ENCODE assay signal across 20 cellular contexts in the genomic region with DNA sequence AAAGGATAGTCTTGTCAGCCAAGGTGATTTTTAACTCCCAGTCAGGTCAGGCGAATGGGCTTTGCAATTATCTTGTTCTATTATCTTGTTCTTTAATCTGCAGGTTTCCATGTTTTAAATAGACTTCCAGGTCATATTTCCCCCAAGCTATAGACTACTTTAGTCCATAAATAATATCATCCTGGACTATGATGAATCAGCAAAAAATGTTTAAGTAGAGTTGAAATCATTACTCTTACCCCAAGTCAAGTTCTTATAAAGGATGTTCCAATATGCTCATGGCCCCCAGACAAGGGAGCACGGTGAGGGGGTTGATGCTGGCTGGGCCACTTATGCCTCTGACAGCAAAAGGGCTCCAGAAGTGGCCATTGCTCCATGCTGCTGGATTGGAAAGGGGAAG.
DNase-seq lines count a peak whose midpoint lies in the region; ATAC-seq, FAIRE-seq and TF ChIP-seq lines count a peak whose summit lies in the region.
"Had no signal": no experiment of that assay in that cellular context is flagged by ENCODE, and none has a peak within 500 bp of the region (broad histone marks: within the 10 kb centered on the region; RNA-seq: fewer than 3 reads in every experiment).

No MANE protein-coding gene starts in this region.

- no peak overlapping the region for H2BK5ac ChIP-seq in IMR-90 (ENCODE audit: low read depth, low read length, poor library complexity, severe bottlenecking)

- in situ Hi-C loops in IMR-90 (cut with MboI; ENCODE audit: low sequenced_read_pairs) (no loop called here), K562 (cut with MboI) (no loop called here), HAP-1 (cut with MboI; ENCODE audit: low sequenced_read_pairs) (no loop called here)

- H3K4ac ChIP-seq in IMR-90 (ENCODE audit: low read depth, low read length) = no peak overlapping the region

- no peaks in the 10 kb centered on the region for H4K20me1 ChIP-seq in IMR-90 (ENCODE audit: insufficient read depth, low read length)
- 0 out of 2 replicates have a peak, but pooled peaks cover 3% of the 10 kb centered on the region for H4K20me1 ChIP-seq in K562 (replicated peaks; ENCODE audit: control insufficient read depth, insufficient read depth, low read length)

- H3K9me1 ChIP-seq in IMR-90 (ENCODE audit: insufficient read depth, low read length) (no peaks in the 10 kb centered on the region), K562 (ENCODE audit: control insufficient read depth, insufficient read depth, low read length) (peaks cover 2% of the 10 kb centered on the region)

- H3K18ac ChIP-seq in IMR-90 (ENCODE audit: low read depth, low read length) = no peak overlapping the region

- H4K5ac ChIP-seq in IMR-90 (ENCODE audit: low read depth, low read length) = no peak overlapping the region

- no peak for TF ChIP-seq EP300 in K562 (IDR thresholded peaks at IDR 0.05; ENCODE audit: low read length)

- CTCF ChIA-PET in IMR-90 (lab: Yijun Ruan, JAX) (no interaction called here), K562 (lab: Yijun Ruan, JAX; ENCODE audit: low intra/inter-chr PET ratio) (no interaction called here)

- H4K91ac ChIP-seq in IMR-90 (ENCODE audit: insufficient read depth, low read depth, low read length) = no peak overlapping the region

- no peak overlapping the region for H4K8ac ChIP-seq in IMR-90 (ENCODE audit: low read depth in 2 of 2, low read length in 2 of 2)

- no peak overlapping the region for H3K23ac ChIP-seq in IMR-90 (ENCODE audit: low read depth, low read length)

- TF ChIP-seq CTCF in left ventricle myocardium inferior (IDR thresholded peaks at IDR 0.05; ENCODE audit: borderline replicate concordance) (no peak), IMR-90 (conservative IDR thresholded peaks at IDR 0.05; ENCODE audit: low read depth, low read length) (no peak), K562 (IDR thresholded peaks at IDR 0.05 in 2 of 3, conservative IDR thresholded peaks at IDR 0.05 in 1 of 3; ENCODE audit: insufficient read depth in 2 of 3, low read depth in 1 of 3, low read length in 3 of 3) (no peak)

- H2BK20ac ChIP-seq in IMR-90 (ENCODE audit: low read depth, low read length) = no peak overlapping the region

- no peak overlapping the region for H2AK5ac ChIP-seq in IMR-90 (ENCODE audit: low read depth, low read length)

- no peaks in the 10 kb centered on the region for H3K79me1 ChIP-seq in IMR-90 (ENCODE audit: low read depth in 1 of 2, low read length in 2 of 2)

- no peak for ATAC-seq in Right ventricle myocardium inferior
- ATAC-seq in IMR-90 (ENCODE audit: low read depth) = no peak
- no peak for ATAC-seq in K562
- ATAC-seq: HCT116 had no signal

- no CpG with 5 or more reads among the region's 2 CpGs for WGBS in IMR-90 (ENCODE audit: extremely low coverage in 2 of 2, insufficient read length in 1 of 2), 2 experiments
- 5% methylated on average over 2 of the region's 2 CpGs for WGBS in K562 (ENCODE audit: insufficient coverage, low coverage, missing lambda C conversion rate)

- H3K79me2 ChIP-seq in K562 (ENCODE audit: control insufficient read depth, insufficient read depth, low read length) = no peaks in the 10 kb centered on the region

- H3K9me3 ChIP-seq in left ventricle myocardium inferior (replicated peaks) (no peaks in the 10 kb centered on the region), IMR-90 (ENCODE audit: control insufficient read depth, insufficient read depth, low read length) (no peaks in the 10 kb centered on the region), K562 (replicated peaks; ENCODE audit: control insufficient read depth, insufficient read depth, low read depth, low read length) (no peaks in the 10 kb centered on the region), HAP-1 (no peaks in the 10 kb centered on the region)

- no peak overlapping the region for H3K14ac ChIP-seq in IMR-90 (replicated peaks; ENCODE audit: low read depth, low read length)

- BruUV-seq in IMR-90 (replicated peaks; lab: Mats Ljungman, UMichigan) = no TSS peak
- BruUV-seq in K562 (replicated peaks; lab: Mats Ljungman, UMichigan) = no TSS peak

- H3K4me1 ChIP-seq in left ventricle myocardium inferior (peaks cover 14% of the 10 kb centered on the region), IMR-90 (ENCODE audit: control insufficient read depth, insufficient read depth, low read length) (no peaks in the 10 kb centered on the region), K562 (replicated peaks in 1 of 2; ENCODE audit: control insufficient read depth in 2 of 2, insufficient read depth in 2 of 2, low read length in 2 of 2) (no peaks in the 10 kb centered on the region), HAP-1 (no peaks in the 10 kb centered on the region)

- intact Hi-C loops in left ventricle myocardium inferior (cut with micrococcal nuclease) (no loop called here), Right ventricle myocardium inferior (cut with DNase I) (loop anchor here (5.0 kb wide), 1 partner anchor 46 kb away; no protein-coding TSS in a partner anchor), IMR-90 (cut with micrococcal nuclease) (no loop called here), K562 (cut with micrococcal nuclease) (no loop called here)

- no peak overlapping the region for H3K4me3 ChIP-seq in left ventricle myocardium inferior
- no peak overlapping the region for H3K4me3 ChIP-seq in IMR-90 (ENCODE audit: insufficient read depth, low read depth, low read length)
- H3K4me3 ChIP-seq in K562 = no peak overlapping the region
- H3K4me3 ChIP-seq in HAP-1 = no peak overlapping the region

- DNase-seq in left ventricle myocardium inferior = no peak
- DNase-seq in Right ventricle myocardium inferior (ENCODE audit: missing footprints) = no peak
- no peak for DNase-seq in IMR-90
- no peak for DNase-seq in K562 (ENCODE audit: extremely low read depth in 1 of 4, low spot score in 3 of 4)
- DNase-seq in islet precursor cell = peak; percentile 1
- DNase-seq in ecto neural progenitor cell (ENCODE audit: low spot score) = no peak
- no peak for DNase-seq in HAP-1 (ENCODE audit: low spot score in 2 of 2)
- no peak for DNase-seq in activated CD4-positive, CD25-positive, alpha-beta regulatory T cell (lab: John Stamatoyannopoulos, UW)
- DNase-seq: 8988T; C1 segment of cervical spinal cord; Calu3; CD4-positive, alpha-beta memory T cell; COR-L47; DMS53; DMS79 treated with DMSO at 0.1 percent for 48 hours; GF-D8; GOT3; H7 had no signal

- H3K56ac ChIP-seq in IMR-90 (ENCODE audit: extremely low read depth, insufficient read depth, low read length) = no peak overlapping the region

- H3K36me3 ChIP-seq in left ventricle myocardium inferior (no peaks in the 10 kb centered on the region), IMR-90 (ENCODE audit: control insufficient read depth, insufficient read depth, low read length) (no peaks in the 10 kb centered on the region), K562 (ENCODE audit: control insufficient read depth, insufficient read depth, low read length) (no peaks in the 10 kb centered on the region), HAP-1 (replicated peaks) (no peaks in the 10 kb centered on the region)

- H3K27ac ChIP-seq in left ventricle myocardium inferior (replicated peaks) (peak overlapping the region; percentile 82), IMR-90 (ENCODE audit: insufficient read depth, low read length) (no peak overlapping the region), K562 (ENCODE audit: extremely low read depth, low read depth, low read length) (no peak overlapping the region)

- no peak overlapping the region for H2AFZ ChIP-seq in IMR-90 (replicated peaks; ENCODE audit: low read length, poor library complexity)
- no peak overlapping the region for H2AFZ ChIP-seq in K562 (ENCODE audit: low read depth, low read length)

- H2AK9ac ChIP-seq in IMR-90 (replicated peaks; ENCODE audit: low read depth, low read length, poor library complexity) = no peak overlapping the region

- H2BK15ac ChIP-seq in IMR-90 (ENCODE audit: low read depth, low read length) = no peak overlapping the region

- POLR2A ChIA-PET in IMR-90 (lab: Charles Lee; ENCODE audit: unreplicated experiment) (no interaction called here), K562 (lab: Yijun Ruan, JAX) (interaction anchor here (0.7 kb wide), 1 partner anchor 12 kb away, joined by 3 read pairs; no protein-coding TSS in a partner anchor)

- H3K4me2 ChIP-seq in IMR-90 (ENCODE audit: low read depth, low read length) (no peak overlapping the region), K562 (ENCODE audit: insufficient read depth, low read length) (no peak overlapping the region)

- H3K9ac ChIP-seq in IMR-90 (ENCODE audit: low read depth, low read length) (no peak overlapping the region), K562 (ENCODE audit: insufficient read depth in 1 of 2, low read depth in 2 of 2, low read length in 2 of 2) (no peak overlapping the region)

- no peak for FAIRE-seq in K562 (lab: Jason Lieb, UNC)
- FAIRE-seq: GM12891 had no signal

- H3K27me3 ChIP-seq in left ventricle myocardium inferior (ENCODE audit: low read depth) (no peaks in the 10 kb centered on the region), IMR-90 (ENCODE audit: control insufficient read depth, insufficient read depth, low read length) (no peaks in the 10 kb centered on the region; the same call in 1 of the 2 replicates), K562 (ENCODE audit: control insufficient read depth in 2 of 2, insufficient read depth in 2 of 2, low read length in 2 of 2) (peaks cover 2 to 60% of the 10 kb centered on the region in 2 experiments; a peak in 4 of 5 replicates), HAP-1 (ENCODE audit: low read depth) (no peaks in the 10 kb centered on the region)

- TF ChIP-seq POLR2A in IMR-90 (IDR thresholded peaks at IDR 0.05; ENCODE audit: low read depth, low read length) (no peak), K562 (conservative IDR thresholded peaks at IDR 0.05) (no peak)

- no peak overlapping the region for H2BK120ac ChIP-seq in IMR-90 (ENCODE audit: low read depth, low read length)

- dilution Hi-C loops in IMR-90 (cut with HindIII; ENCODE audit: low sequenced_read_pairs, unreplicated experiment) = no loop called here

- TF ChIP-seq RAD21 in IMR-90 (IDR thresholded peaks at IDR 0.05; ENCODE audit: low read length) = no peak
- TF ChIP-seq RAD21 in K562 (CRISPR knock-in tag; conservative IDR thresholded peaks at IDR 0.05 in 1 of 2, IDR thresholded peaks at IDR 0.05 in 1 of 2) = no peak

TF ChIP-seq in IMR-90, 13 proteins besides CTCF, POLR2A, EP300 and RAD21:
- no peak for TF ChIP-seq NFE2L2 (IDR thresholded peaks at IDR 0.05; ENCODE audit: low read depth, low read length)
- peak; percentile 83 for TF ChIP-seq MAFK (IDR thresholded peaks at IDR 0.05; ENCODE audit: low read depth, low read length)
TF ChIP-seq in IMR-90: peak in this region for 1.

TF ChIP-seq in K562, 482 proteins besides CTCF, POLR2A, EP300 and RAD21 (continues in another document):
- peak; percentile 90 for TF ChIP-seq MAFG (tag; conservative IDR thresholded peaks at IDR 0.05)
- TF ChIP-seq FUS (optimal IDR thresholded peaks at IDR 0.05; ENCODE audit: low read depth, low read length) = no peak
- no peak for TF ChIP-seq PCBP1 (IDR thresholded peaks at IDR 0.05; ENCODE audit: low read depth, low read length, poor library complexity, severe bottlenecking)
